ENCODE assay signal across 1 cellular context in genomic region chr12:75959060-75959459, GRCh38.
TF ChIP-seq lines count a peak whose summit lies in the region.

No MANE protein-coding gene starts in this region.

TF ChIP-seq in H1, 55 proteins besides CTCF, POLR2A, EP300 and RAD21:
- TF ChIP-seq TEAD4 (IDR thresholded peaks at IDR 0.05; ENCODE audit: low read depth, low read length) = peak; percentile 56; the same call in 1 of the 2 replicates
- peak; percentile 87 for TF ChIP-seq POU5F1 (IDR thresholded peaks at IDR 0.05; ENCODE audit: low read depth, low read length)
- no peak for TF ChIP-seq BCL11A (IDR thresholded peaks at IDR 0.05; ENCODE audit: low read depth in 2 of 2, low read length in 2 of 2)
- 0 out of 4 replicates have a peak, but pooled peaks of 1 of the 2 experiments have one; percentile 7 for TF ChIP-seq HDAC2 (IDR thresholded peaks at IDR 0.05; ENCODE audit: borderline replicate concordance in 1 of 2, low read depth in 2 of 2, low read length in 2 of 2)
TF ChIP-seq in H1: peak in this region for 3.
